Comparison of ENCODE assay signal across 8 cellular contexts in the genomic region with DNA sequence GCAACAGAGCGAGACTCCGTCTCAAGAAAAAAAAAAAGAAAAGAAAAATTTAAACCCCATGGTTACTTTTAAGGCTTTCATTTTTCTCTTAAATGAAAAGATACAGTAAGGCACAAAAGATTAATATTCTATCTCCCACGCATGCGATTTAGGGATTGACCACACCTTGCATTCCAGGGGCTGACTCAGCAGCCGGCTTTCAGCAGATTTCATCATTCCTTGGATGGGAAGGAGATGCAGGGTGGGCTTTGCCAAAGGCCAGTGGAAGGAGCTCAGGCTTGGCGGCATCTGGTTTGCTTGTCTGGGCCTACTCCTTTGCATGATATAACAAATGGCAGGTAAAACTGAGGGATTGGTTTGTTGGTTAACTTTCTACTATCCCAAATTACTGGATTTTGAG. TPM values are rescaled to one million over a fixed set of nuclear protein-coding genes. Genes with fewer than 3 reads are reported as not detected.
DNase-seq lines count a peak whose midpoint lies in the region; TF ChIP-seq lines count a peak whose summit lies in the region.
"Not testable (repeated sequence)": the region's sequence is repeated elsewhere in the genome, so short reads cannot be mapped to it uniquely, and the experiment has no call there.

No MANE protein-coding gene starts in this region.

- not testable (repeated sequence) for H3K79me2 ChIP-seq in fibroblast of lung (ENCODE audit: control insufficient read depth, insufficient read depth, low read length)

- H3K9me3 ChIP-seq in fibroblast of lung (ENCODE audit: control insufficient read depth, insufficient read depth, low read depth, low read length) = not testable (repeated sequence)

- CTCF ChIA-PET in RWPE1 (lab: Yijun Ruan, JAX) = not testable (repeated sequence)

- not testable (repeated sequence) for H2AFZ ChIP-seq in fibroblast of lung (ENCODE audit: low read length)

- H4K20me1 ChIP-seq in fibroblast of lung (ENCODE audit: control insufficient read depth, extremely low read depth, insufficient read depth, low read length) = not testable (repeated sequence)

- TF ChIP-seq CTCF in RWPE1 (conservative IDR thresholded peaks at IDR 0.05; ENCODE audit: low read depth); brain microvascular endothelial cell (IDR thresholded peaks at IDR 0.05; ENCODE audit: low read depth, low read length, missing control alignments); fibroblast of lung (conservative IDR thresholded peaks at IDR 0.05 in 1 of 2, IDR thresholded peaks at IDR 0.05 in 1 of 2; ENCODE audit: low read depth in 1 of 2, low read length in 2 of 2): not testable (repeated sequence)

- not testable (repeated sequence) for H3K4me2 ChIP-seq in fibroblast of lung (ENCODE audit: extremely low read depth, insufficient read depth, low read length)

- not testable (repeated sequence) for H3K4me3 ChIP-seq in brain microvascular endothelial cell (ENCODE audit: low read depth, low read length); fibroblast of lung (replicated peaks in 1 of 4; ENCODE audit: control extremely low read depth in 1 of 4, insufficient read depth in 1 of 4, low read depth in 3 of 4, low read length in 4 of 4)

- H3K9ac ChIP-seq in fibroblast of lung (ENCODE audit: insufficient read depth, low read length) = not testable (repeated sequence)

- H3K4me1 ChIP-seq in fibroblast of lung (ENCODE audit: control insufficient read depth, extremely low read depth, insufficient read depth, low read length) = not testable (repeated sequence)

- DNase-seq in A172 (ENCODE audit: low spot score) (peak; percentile 72), Daoy (ENCODE audit: low read depth) (peak; percentile 67), HT1080 (ENCODE audit: low read depth) (peak; percentile 58), RWPE1 (ENCODE audit: low spot score) (peak; percentile 69), brain microvascular endothelial cell (peak; percentile 18), fibroblast of lung (ENCODE audit: low read depth in 2 of 2) (peak; percentile 79 to 93), iris pigment epithelial cell (ENCODE audit: low read depth) (peak; percentile 83), renal cortical epithelial cell (ENCODE audit: low read depth) (peak; percentile 19)

- not testable (repeated sequence) for H3K36me3 ChIP-seq in brain microvascular endothelial cell (replicated peaks); fibroblast of lung (ENCODE audit: control insufficient read depth, insufficient read depth, low read length)

- in situ Hi-C loops in brain microvascular endothelial cell (cut with HindIII; ENCODE audit: low pct_ligation_motif_present, low sequenced_read_pairs) = not testable (repeated sequence)

- H3K27me3 ChIP-seq in brain microvascular endothelial cell (replicated peaks); fibroblast of lung (ENCODE audit: control insufficient read depth, insufficient read depth, low read length): not testable (repeated sequence)

- H3K27ac ChIP-seq in RWPE1 = peak overlapping the region; percentile 80
- not testable (repeated sequence) for H3K27ac ChIP-seq in brain microvascular endothelial cell; fibroblast of lung (ENCODE audit: insufficient read depth, low read length)

- POLR2A ChIA-PET in RWPE1 (lab: Yijun Ruan, JAX; ENCODE audit: low non-redundant PET) = not testable (repeated sequence)

RNA-seq across cellular contexts. Expression of gene FKBP9, which starts 22.0 kb away (rescaled TPM):
- 230 and 277 TPM in 2 replicates for total RNA-seq in A172 (2014; rRNA removed; shearing (Covaris generic))
- total RNA-seq in Daoy (2014; rRNA removed; shearing (Covaris generic)) = 68.6 and 85.4 TPM in 2 replicates
- total RNA-seq in HT1080 (2014; rRNA removed; shearing (Covaris generic)) = 43.4 and 47.6 TPM in 2 replicates
- polyA plus RNA-seq in HT1080 (2015; cell fraction: cytosol; rRNA removed) = 91.7 and 96.3 TPM in 2 replicates
- polyA plus RNA-seq in HT1080 (2015; cell fraction: nucleus; rRNA removed) = 120 and 122 TPM in 2 replicates
- total RNA-seq in fibroblast of lung = 242 and 274 TPM in 2 replicates
- 207 and 230 TPM in 2 replicates for polyA plus RNA-seq in fibroblast of lung
- polyA plus RNA-seq in fibroblast of lung (2012) = 154 and 183 TPM in 2 replicates
- 57.3 and 81.3 TPM in 2 replicates for polyA minus RNA-seq in fibroblast of lung (ENCODE audit: low replicate concordance)
- 143 and 157 TPM in 2 replicates for total RNA-seq in renal cortical epithelial cell

Comparison
In these comparisons a context has a peak if more than half of its experiments do, and no peak if none do; other contexts are left out.
1. DNase-seq: peak in every context shown above with its lines; median percentile 86 in fibroblast of lung; 83 in iris pigment epithelial cell; 72 in A172; 69 in RWPE1; 67 in Daoy; 58 in HT1080; 19 in renal cortical epithelial cell; 18 in brain microvascular endothelial cell.